Comparison of ENCODE assay signal across 9 cellular contexts in genomic region chr16:29790949-29791844, GRCh38. TPM values are rescaled to one million over a fixed set of nuclear protein-coding genes. Genes with fewer than 3 reads are reported as not detected.
DNase-seq lines count a peak whose midpoint lies in the region; ATAC-seq, FAIRE-seq and TF ChIP-seq lines count a peak whose summit lies in the region.
"Had no signal": no experiment of that assay in that cellular context is flagged by ENCODE, and none has a peak within 500 bp of the region (broad histone marks: within the 10 kb centered on the region; RNA-seq: fewer than 3 reads in every experiment).

No MANE protein-coding gene starts in this region.

- CTCF ChIA-PET in A673 (lab: Charles Lee), result interaction anchor here (0.5 kb wide), 1 partner anchor 302 kb away, joined by 4 read pairs; no protein-coding TSS in a partner anchor
- CTCF ChIA-PET in endothelial cell of umbilical vein (lab: Charles Lee), result interaction anchor here (0.7 to 6.3 kb wide), 15 partner anchors 12 to 98 kb away, joined by 3 to 34 read pairs (median 4); partner anchors contain the start of genes CDIPT and PAGR1

- BruUV-seq in A673 (replicated peaks; lab: Mats Ljungman, UMichigan) (TSS peak; percentile 67), endothelial cell of umbilical vein (replicated peaks; lab: Mats Ljungman, UMichigan) (TSS peak; percentile 53)

- H3K27ac ChIP-seq in A673 (ENCODE audit: low read depth, low read length, poor library complexity, severe bottlenecking) (peak overlapping the region; percentile 90), endothelial cell of umbilical vein (ENCODE audit: insufficient read depth, low read depth, low read length) (peak overlapping the region; percentile 13)

- H3K27me3 ChIP-seq in A673 (replicated peaks; ENCODE audit: insufficient read depth, low read depth, low read length, poor library complexity), result no peaks in the 10 kb centered on the region
- H3K27me3 ChIP-seq in endothelial cell of umbilical vein (ENCODE audit: control insufficient read depth in 2 of 2, insufficient read depth in 2 of 2, low read length in 2 of 2), result no peaks in the 10 kb centered on the region

- peak overlapping the region; percentile 99 for H3K4me3 ChIP-seq in A673 (ENCODE audit: low read depth, low read length, poor library complexity, severe bottlenecking)
- H3K4me3 ChIP-seq in endothelial cell of umbilical vein (replicated peaks in 1 of 3; ENCODE audit: insufficient read depth in 1 of 3, low read depth in 1 of 3, low read length in 3 of 3), result peak overlapping the region; percentile 80 to 93 (median 88)

- peak overlapping the region; percentile 77 for H3K9ac ChIP-seq in endothelial cell of umbilical vein (replicated peaks; ENCODE audit: extremely low read depth, insufficient read depth, low read length)

- no peaks in the 10 kb centered on the region for H3K9me1 ChIP-seq in endothelial cell of umbilical vein (replicated peaks; ENCODE audit: control insufficient read depth, extremely low read depth, insufficient read depth, low read length)

- ATAC-seq in omental fat pad (ENCODE audit: low FRiP score) (peak; percentile 17), GM19395 (IDR thresholded peaks at IDR 0.05; ENCODE audit: unreplicated experiment) (no peak), HG03565 (IDR thresholded peaks at IDR 0.05; ENCODE audit: unreplicated experiment) (no peak)

- peak overlapping the region; percentile 97 for H2AFZ ChIP-seq in endothelial cell of umbilical vein (ENCODE audit: low read depth, low read length)

- POLR2A ChIA-PET in A673 (lab: Charles Lee; ENCODE audit: low non-redundant PET) (no interaction called here), endothelial cell of umbilical vein (lab: Charles Lee) (interaction anchor here (1.0 to 1.2 kb wide), 3 partner anchors 13 to 182 kb away, joined by 3 to 9 read pairs (median 3); partner anchors contain the start of gene TAOK2)

- no peaks in the 10 kb centered on the region for H3K9me3 ChIP-seq in A673 (ENCODE audit: low read depth, low read length, poor library complexity, severe bottlenecking)
- no peaks in the 10 kb centered on the region for H3K9me3 ChIP-seq in endothelial cell of umbilical vein (replicated peaks; ENCODE audit: control insufficient read depth, insufficient read depth, low read length)

- H4K20me1 ChIP-seq in endothelial cell of umbilical vein (replicated peaks; ENCODE audit: control insufficient read depth, extremely low read depth, insufficient read depth, low read length), result no peaks in the 10 kb centered on the region

- H3K36me3 ChIP-seq in A673 (ENCODE audit: insufficient read depth, low read length, poor library complexity, severe bottlenecking), result peaks cover 21% of the 10 kb centered on the region
- H3K36me3 ChIP-seq in endothelial cell of umbilical vein (ENCODE audit: control insufficient read depth in 2 of 2, extremely low read depth in 1 of 2, insufficient read depth in 2 of 2, low read length in 2 of 2), result no peaks in the 10 kb centered on the region

- dilution Hi-C loops in endothelial cell of umbilical vein (cut with MboI; ENCODE audit: extremely low pct_ligation_motif_present, low sequenced_read_pairs), result no loop called here

- H3K4me2 ChIP-seq in endothelial cell of umbilical vein (ENCODE audit: insufficient read depth, low read length), result peak overlapping the region; percentile 87

- DNase-seq in A673 (ENCODE audit: low spot score) (no peak), GM19239 (ENCODE audit: insufficient read length, low spot score) (no peak), OCI-M1 (lab: John Stamatoyannopoulos, UW) (peak; percentile 33), endothelial cell of umbilical vein (ENCODE audit: low read depth, low spot score) (peak; percentile 29), omental fat pad (ENCODE audit: low spot score) (no peak), putamen (ENCODE audit: low spot score) (no peak)

- TF ChIP-seq POLR2A in endothelial cell of umbilical vein (IDR thresholded peaks at IDR 0.05; ENCODE audit: low read depth, low read length), result no peak

- peak; percentile 11 for FAIRE-seq in GM19239 (lab: Jason Lieb, UNC)
- FAIRE-seq in endothelial cell of umbilical vein (lab: Jason Lieb, UNC), result peak; percentile 71

- H3K79me2 ChIP-seq in endothelial cell of umbilical vein (ENCODE audit: control insufficient read depth, insufficient read depth, low read length), result peaks cover 56% of the 10 kb centered on the region

- TF ChIP-seq CTCF in A673 (conservative IDR thresholded peaks at IDR 0.05; ENCODE audit: low read depth, low read length), result no peak
- TF ChIP-seq CTCF in endothelial cell of umbilical vein (IDR thresholded peaks at IDR 0.05; ENCODE audit: extremely low read depth in 1 of 2, insufficient read depth in 1 of 2, low read depth in 1 of 2, low read length in 2 of 2), result no peak
- TF ChIP-seq CTCF in omental fat pad (IDR thresholded peaks at IDR 0.05), result no peak

- H3K4me1 ChIP-seq in A673 (ENCODE audit: insufficient read depth, low read length, poor library complexity, severe bottlenecking) (peaks cover 11% of the 10 kb centered on the region), endothelial cell of umbilical vein (ENCODE audit: control insufficient read depth, extremely low read depth, insufficient read depth, low read length) (peaks cover 21% of the 10 kb centered on the region)

- intact Hi-C loops in A673 (cut with micrococcal nuclease; ENCODE audit: unreplicated experiment) (no loop called here), endothelial cell of umbilical vein (cut with micrococcal nuclease) (loop anchor here (1.0 to 5.0 kb wide), 5 partner anchors 14 to 186 kb away; partner anchors contain the start of genes CDIPT and PAGR1)

TF ChIP-seq in endothelial cell of umbilical vein, 7 proteins besides CTCF, POLR2A, EP300 and RAD21 (continues in another document):
- TF ChIP-seq MYC (IDR thresholded peaks at IDR 0.05; ENCODE audit: low read depth, low read length), result no peak
- no peak for TF ChIP-seq MAX (IDR thresholded peaks at IDR 0.05; ENCODE audit: insufficient read depth, insufficient read length)
- no peak for TF ChIP-seq FOS (IDR thresholded peaks at IDR 0.05; ENCODE audit: borderline replicate concordance, insufficient read depth, low read length)
- TF ChIP-seq POLR2AphosphoS5 (IDR thresholded peaks at IDR 0.05; ENCODE audit: insufficient read depth, low read depth, low read length), result no peak

RNA-seq across cellular contexts. Expression of gene KIF22, which starts 0.6 kb away (rescaled TPM):
- 171 and 186 TPM in 2 replicates for total RNA-seq in A673 (2021)
- 82.3 and 90.0 TPM in 2 replicates for total RNA-seq in endothelial cell of umbilical vein
- polyA plus RNA-seq in endothelial cell of umbilical vein, result 67.3 and 67.9 TPM in 2 replicates
- polyA plus RNA-seq in endothelial cell of umbilical vein (2011; cell fraction: cytosol; rRNA removed), result 68.7 and 72.0 TPM in 2 replicates
- 198 and 265 TPM in 2 replicates for polyA plus RNA-seq in endothelial cell of umbilical vein (2011; cell fraction: nucleus; rRNA removed)
- 27.8 and 49.7 TPM in 2 replicates for polyA plus RNA-seq in endothelial cell of umbilical vein (2012)
- polyA minus RNA-seq in endothelial cell of umbilical vein, result 71.8 and 80.2 TPM in 2 replicates
- polyA minus RNA-seq in endothelial cell of umbilical vein (2011; cell fraction: cytosol; rRNA and poly(A)+ RNA removed), result 95.7 TPM
- 55.3 and 92.1 TPM in 2 replicates for polyA minus RNA-seq in endothelial cell of umbilical vein (2011; cell fraction: nucleus; rRNA and poly(A)+ RNA removed)
- 10 to 100 TPM in 3 of 4 donors, 1 to 10 TPM in 1; 9.2 to 25.2 (median 13.1) TPM for total RNA-seq in omental fat pad

RNA-seq across cellular contexts. Expression of gene ZG16, which starts 13.1 kb away (rescaled TPM):
- not detected in 2 replicates for total RNA-seq in A673 (2021)
- not detected in 2 replicates for total RNA-seq in endothelial cell of umbilical vein
- polyA plus RNA-seq in endothelial cell of umbilical vein, result not detected in 2 replicates
- polyA plus RNA-seq in endothelial cell of umbilical vein (2011; cell fraction: cytosol; rRNA removed), result not detected in 2 replicates
- not detected in 2 replicates for polyA plus RNA-seq in endothelial cell of umbilical vein (2011; cell fraction: nucleus; rRNA removed)
- polyA plus RNA-seq in endothelial cell of umbilical vein (2012), result not detected in 2 replicates
- not detected in 2 replicates for polyA minus RNA-seq in endothelial cell of umbilical vein
- polyA minus RNA-seq in endothelial cell of umbilical vein (2011; cell fraction: cytosol; rRNA and poly(A)+ RNA removed), result not detected
- not detected in 2 replicates for polyA minus RNA-seq in endothelial cell of umbilical vein (2011; cell fraction: nucleus; rRNA and poly(A)+ RNA removed)
- not detected for total RNA-seq in omental fat pad
- total RNA-seq: myocyte had no signal

RNA-seq across cellular contexts. Expression of gene MAZ, which starts 15.1 kb away (rescaled TPM):
- total RNA-seq in A673 (2021) (457 and 516 TPM in 2 replicates), endothelial cell of umbilical vein (311 TPM in 2 replicates), omental fat pad (10 to 100 TPM; 38.0 to 76.9 (median 57.7) TPM)
- 165 and 212 TPM in 2 replicates for polyA plus RNA-seq in endothelial cell of umbilical vein
- 204 and 249 TPM in 2 replicates for polyA plus RNA-seq in endothelial cell of umbilical vein (2011; cell fraction: cytosol; rRNA removed)
- polyA plus RNA-seq in endothelial cell of umbilical vein (2011; cell fraction: nucleus; rRNA removed), result 129 and 147 TPM in 2 replicates
- polyA plus RNA-seq in endothelial cell of umbilical vein (2012), result 303 and 323 TPM in 2 replicates
- 291 and 342 TPM in 2 replicates for polyA minus RNA-seq in endothelial cell of umbilical vein
- polyA minus RNA-seq in endothelial cell of umbilical vein (2011; cell fraction: cytosol; rRNA and poly(A)+ RNA removed), result 395 TPM
- 51.4 and 56.6 TPM in 2 replicates for polyA minus RNA-seq in endothelial cell of umbilical vein (2011; cell fraction: nucleus; rRNA and poly(A)+ RNA removed)

RNA-seq across cellular contexts. Expression of gene PRRT2, which starts 20.8 kb away (rescaled TPM):
- 9.0 TPM in 2 replicates for total RNA-seq in A673 (2021)
- 2.3 and 3.3 TPM in 2 replicates for total RNA-seq in endothelial cell of umbilical vein
- 3.3 and 3.4 TPM in 2 replicates for polyA plus RNA-seq in endothelial cell of umbilical vein
- polyA plus RNA-seq in endothelial cell of umbilical vein (2011; cell fraction: cytosol; rRNA removed), result 0.41 and 0.66 TPM in 2 replicates
- polyA plus RNA-seq in endothelial cell of umbilical vein (2011; cell fraction: nucleus; rRNA removed), result 18.1 and 20.0 TPM in 2 replicates
- polyA plus RNA-seq in endothelial cell of umbilical vein (2012), result 1.0 and 1.4 TPM in 2 replicates
- polyA minus RNA-seq in endothelial cell of umbilical vein, result 1.1 and 1.9 TPM in 2 replicates
- polyA minus RNA-seq in endothelial cell of umbilical vein (2011; cell fraction: cytosol; rRNA and poly(A)+ RNA removed), result not detected
- 2.9 and 3.8 TPM in 2 replicates for polyA minus RNA-seq in endothelial cell of umbilical vein (2011; cell fraction: nucleus; rRNA and poly(A)+ RNA removed)
- 1 to 10 TPM in 2 of 4 donors, under 1 TPM in 2; 0.28 to 9.8 (median 1.0) TPM for total RNA-seq in omental fat pad

RNA-seq across cellular contexts. Expression of gene PAGR1, which starts 24.8 kb away (rescaled TPM):
- total RNA-seq in A673 (2021) (47.4 and 50.0 TPM in 2 replicates), endothelial cell of umbilical vein (24.2 and 26.3 TPM in 2 replicates), omental fat pad (10 to 100 TPM; 15.6 to 32.9 (median 20.6) TPM)
- polyA plus RNA-seq in endothelial cell of umbilical vein, result 13.0 and 15.9 TPM in 2 replicates
- polyA plus RNA-seq in endothelial cell of umbilical vein (2011; cell fraction: cytosol; rRNA removed), result 16.6 and 17.6 TPM in 2 replicates
- polyA plus RNA-seq in endothelial cell of umbilical vein (2011; cell fraction: nucleus; rRNA removed), result 18.8 and 20.0 TPM in 2 replicates
- polyA plus RNA-seq in endothelial cell of umbilical vein (2012), result 18.5 and 20.4 TPM in 2 replicates
- polyA minus RNA-seq in endothelial cell of umbilical vein, result 3.8 and 4.2 TPM in 2 replicates
- polyA minus RNA-seq in endothelial cell of umbilical vein (2011; cell fraction: cytosol; rRNA and poly(A)+ RNA removed), result 16.0 TPM
- 4.1 and 5.2 TPM in 2 replicates for polyA minus RNA-seq in endothelial cell of umbilical vein (2011; cell fraction: nucleus; rRNA and poly(A)+ RNA removed)

Comparison
In these comparisons a context has a peak if more than half of its experiments do, and no peak if none do; other contexts are left out.
1. DNase-seq: peak in OCI-M1 (single experiment) and endothelial cell of umbilical vein (single experiment); none in A673 (single experiment), GM19239 (single experiment), omental fat pad (single experiment) and putamen (single experiment).